Comparison of ENCODE assay signal across 1 cellular context in the genomic region with DNA sequence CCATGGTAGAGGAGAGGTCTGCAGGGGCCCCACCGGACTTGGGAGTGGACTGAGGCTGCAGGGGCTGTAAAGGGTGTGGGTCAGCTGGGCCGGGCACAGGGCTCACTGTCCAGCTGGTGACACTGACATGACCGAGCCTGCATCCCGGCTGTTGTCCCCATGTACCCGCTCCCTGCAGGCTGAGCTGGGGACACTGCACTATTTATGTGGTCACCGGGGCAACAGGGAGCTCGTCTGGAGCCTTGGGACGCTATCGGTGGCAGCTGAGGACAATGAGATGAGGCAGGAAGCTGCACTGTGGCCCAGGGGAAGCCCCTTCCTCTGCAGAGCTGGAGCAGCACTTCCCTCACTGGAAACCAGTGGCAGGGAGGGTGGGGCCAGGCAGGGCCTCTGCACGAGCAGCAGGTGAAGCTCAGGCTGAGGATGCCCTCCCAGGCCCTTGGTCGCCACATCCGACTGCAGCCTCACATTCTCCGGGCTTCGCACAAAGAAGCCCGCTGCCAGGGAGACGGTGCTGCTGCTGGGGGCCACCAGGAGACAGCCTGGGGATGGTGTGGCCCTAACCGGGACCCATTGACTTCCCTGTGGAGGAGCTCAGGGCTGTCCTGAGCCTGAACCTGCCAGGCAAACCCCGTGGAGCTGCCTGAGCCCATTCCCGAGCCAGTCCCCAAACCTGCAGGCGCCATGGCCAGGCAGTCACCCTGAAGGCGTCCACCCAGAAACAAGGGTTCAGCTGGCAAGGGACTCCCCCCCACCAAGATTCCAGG.
A peak's percentile ranks its signal among the peaks of the same experiment; 100 is the strongest.
TF ChIP-seq lines count a peak whose summit lies in the region.

No MANE protein-coding gene starts in this region.

TF ChIP-seq in K562, 482 proteins besides CTCF, POLR2A, EP300 and RAD21:
- TF ChIP-seq, protein P1, sequence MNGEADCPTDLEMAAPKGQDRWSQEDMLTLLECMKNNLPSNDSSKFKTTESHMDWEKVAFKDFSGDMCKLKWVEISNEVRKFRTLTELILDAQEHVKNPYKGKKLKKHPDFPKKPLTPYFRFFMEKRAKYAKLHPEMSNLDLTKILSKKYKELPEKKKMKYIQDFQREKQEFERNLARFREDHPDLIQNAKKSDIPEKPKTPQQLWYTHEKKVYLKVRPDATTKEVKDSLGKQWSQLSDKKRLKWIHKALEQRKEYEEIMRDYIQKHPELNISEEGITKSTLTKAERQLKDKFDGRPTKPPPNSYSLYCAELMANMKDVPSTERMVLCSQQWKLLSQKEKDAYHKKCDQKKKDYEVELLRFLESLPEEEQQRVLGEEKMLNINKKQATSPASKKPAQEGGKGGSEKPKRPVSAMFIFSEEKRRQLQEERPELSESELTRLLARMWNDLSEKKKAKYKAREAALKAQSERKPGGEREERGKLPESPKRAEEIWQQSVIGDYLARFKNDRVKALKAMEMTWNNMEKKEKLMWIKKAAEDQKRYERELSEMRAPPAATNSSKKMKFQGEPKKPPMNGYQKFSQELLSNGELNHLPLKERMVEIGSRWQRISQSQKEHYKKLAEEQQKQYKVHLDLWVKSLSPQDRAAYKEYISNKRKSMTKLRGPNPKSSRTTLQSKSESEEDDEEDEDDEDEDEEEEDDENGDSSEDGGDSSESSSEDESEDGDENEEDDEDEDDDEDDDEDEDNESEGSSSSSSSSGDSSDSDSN (IDR thresholded peaks at IDR 0.05; ENCODE audit: borderline replicate concordance in 1 of 2, low read depth in 2 of 2, low read length in 2 of 2) = 0 out of 4 replicates have a peak, but pooled peaks of 1 of the 2 experiments have one; percentile 16
- TF ChIP-seq RFX1 (IDR thresholded peaks at IDR 0.05) (peak; percentile 39), FOXJ2 (tag; IDR thresholded peaks at IDR 0.05) (peak; percentile 71; the same call in 1 of the 2 replicates), TOE1 (IDR thresholded peaks at IDR 0.05; ENCODE audit: borderline replicate concordance) (no peak), TOE1 (CRISPR knock-in tag; IDR thresholded peaks at IDR 0.05; ENCODE audit: borderline replicate concordance, low read depth) (no peak)
